ENCODE assay signal across 32 cellular contexts in genomic region chrX:24668111-24668510, GRCh38. TPM values are rescaled to one million over a fixed set of nuclear protein-coding genes. Genes with fewer than 3 reads are reported as not detected.
DNase-seq lines count a peak whose midpoint lies in the region; ATAC-seq and TF ChIP-seq lines count a peak whose summit lies in the region.
"Had no signal": no experiment of that assay in that cellular context is flagged by ENCODE, and none has a peak within 500 bp of the region (broad histone marks: within the 10 kb centered on the region; RNA-seq: fewer than 3 reads in every experiment).

No MANE protein-coding gene starts in this region.

- no peaks in the 10 kb centered on the region for H3K9me3 ChIP-seq in right cardiac atrium (ENCODE audit: control insufficient read depth, low read length)
- H3K9me3 ChIP-seq: breast epithelium, ovary had no signal

- H3K36me3 Mint-ChIP-seq in activated naive CD8-positive, alpha-beta T cell treated with anti-CD3 and anti-CD28 coated beads, Interleukin-2, amount 50 U/mL, for 24 hours (ENCODE audit: low read depth): no peaks in the 10 kb centered on the region
- H3K36me3 Mint-ChIP-seq: activated naive CD4-positive, alpha-beta T cell treated with anti-CD3 and anti-CD28 coated beads, Interleukin-2, amount 10 ng/mL, durations not matched to agents 7 days and 5 days; CD8-positive, alpha-beta memory T cell had no signal

- DNase-seq in right cardiac atrium: no peak
- no peak for DNase-seq in Right ventricle myocardium superior
- DNase-seq in cardiac fibroblast (ENCODE audit: low read depth in 2 of 2): peak; percentile 0 to 64
- DNase-seq in islet precursor cell: peak; percentile 75
- DNase-seq in activated naive CD8-positive, alpha-beta T cell treated with anti-CD3 and anti-CD28 coated beads, Interleukin-2, amount 50 U/mL, for 24 hours: no peak
- no peak for DNase-seq in NCI-H345 treated with DMSO at 0.1 percent for 48 hours (lab: John Stamatoyannopoulos, UW; ENCODE audit: unreplicated experiment)
- DNase-seq: activated CD4-positive, alpha-beta T cell treated with anti-CD3 and anti-CD28 coated beads for 4 hours; activated naive CD4-positive, alpha-beta T cell treated with anti-CD3 and anti-CD28 coated beads, Interleukin-2, amount 10 ng/mL, durations not matched to agents 7 days and 5 days; amniotic stem cell; CD8-positive, alpha-beta memory T cell; cortex of kidney; effector memory CD8-positive, alpha-beta T cell; EL; foreskin keratinocyte; head of caudate nucleus; NCI-H1092; NCI-H1694 treated with DMSO at 0.1 percent for 48 hours; NCI-H2171 treated with DMSO at 0.1 percent for 48 hours; NCI-H524 treated with DMSO at 0.1 percent for 48 hours; NK-92 treated with Interleukin-12 subunit alpha and Interleukin-12 subunit beta, amount 100 ng/mL, for 24 hours; ovary; PC-9; small intestine; stimulated activated naive CD4-positive, alpha-beta T cell treated with Interleukin-2 at 50 U/mL for 16 hours; WERI-Rb-1 had no signal

- ATAC-seq in right cardiac atrium: peak; percentile 76
- ATAC-seq in Right ventricle myocardium superior (ENCODE audit: poor library complexity): no peak
- no peak for ATAC-seq in activated naive CD8-positive, alpha-beta T cell treated with anti-CD3 and anti-CD28 coated beads, Interleukin-2, amount 50 U/mL, for 24 hours
- no peak for ATAC-seq in HG03039 (IDR thresholded peaks at IDR 0.05; ENCODE audit: unreplicated experiment)
- ATAC-seq: activated T-helper 17 cell treated with anti-CD3 and anti-CD28 coated beads, Interleukin-2, amount 50 U/mL, for 72 hours; effector memory CD8-positive, alpha-beta T cell; foreskin keratinocyte; Right ventricle myocardium inferior had no signal

- peaks cover 5% of the 10 kb centered on the region for H3K27me3 Mint-ChIP-seq in activated naive CD8-positive, alpha-beta T cell treated with anti-CD3 and anti-CD28 coated beads, Interleukin-2, amount 50 U/mL, for 24 hours
- H3K27me3 Mint-ChIP-seq: effector memory CD8-positive, alpha-beta T cell had no signal

- H3K27ac ChIP-seq in right cardiac atrium (ENCODE audit: low read length): peak overlapping the region; percentile 58
- H3K27ac ChIP-seq: breast epithelium, foreskin keratinocyte, ovary, PC-9, WERI-Rb-1 had no signal

- H3K4me3 Mint-ChIP-seq in activated naive CD8-positive, alpha-beta T cell treated with anti-CD3 and anti-CD28 coated beads, Interleukin-2, amount 50 U/mL, for 24 hours: no peak overlapping the region
- H3K4me3 Mint-ChIP-seq: activated naive CD4-positive, alpha-beta T cell treated with anti-CD3 and anti-CD28 coated beads, Interleukin-2, amount 10 ng/mL, durations not matched to agents 7 days and 5 days; activated T-helper 17 cell treated with anti-CD3 and anti-CD28 coated beads, Interleukin-2, amount 50 U/mL, for 72 hours; CD8-positive, alpha-beta memory T cell; effector memory CD8-positive, alpha-beta T cell; nephron; T-helper 2 cell treated with Interferon-gamma antibody and Interleukin-4, amounts not matched to agents 5 μg/mL and 100 μg/mL, for 36 hours had no signal

- intact Hi-C loops in right cardiac atrium (cut with DNase I) (no loop called here), Right ventricle myocardium superior (cut with DNase I) (no loop called here)

- H3K27ac Mint-ChIP-seq in activated naive CD8-positive, alpha-beta T cell treated with anti-CD3 and anti-CD28 coated beads, Interleukin-2, amount 50 U/mL, for 24 hours: no peak overlapping the region
- H3K27ac Mint-ChIP-seq: activated naive CD4-positive, alpha-beta T cell treated with anti-CD3 and anti-CD28 coated beads, Interleukin-2, amount 10 ng/mL, durations not matched to agents 7 days and 5 days; activated T-helper 17 cell treated with anti-CD3 and anti-CD28 coated beads, Interleukin-2, amount 50 U/mL, for 72 hours; CD8-positive, alpha-beta memory T cell; effector memory CD8-positive, alpha-beta T cell; T-helper 2 cell treated with Interferon-gamma antibody and Interleukin-4, amounts not matched to agents 5 μg/mL and 100 μg/mL, for 36 hours had no signal

- no peaks in the 10 kb centered on the region for H3K9me3 Mint-ChIP-seq in activated naive CD8-positive, alpha-beta T cell treated with anti-CD3 and anti-CD28 coated beads, Interleukin-2, amount 50 U/mL, for 24 hours
- H3K9me3 Mint-ChIP-seq: activated naive CD4-positive, alpha-beta T cell treated with anti-CD3 and anti-CD28 coated beads, Interleukin-2, amount 10 ng/mL, durations not matched to agents 7 days and 5 days; activated T-helper 17 cell treated with anti-CD3 and anti-CD28 coated beads, Interleukin-2, amount 50 U/mL, for 72 hours; CD8-positive, alpha-beta memory T cell; effector memory CD8-positive, alpha-beta T cell; nephron; T-helper 2 cell treated with Interferon-gamma antibody and Interleukin-4, amounts not matched to agents 5 μg/mL and 100 μg/mL, for 36 hours had no signal

- H3K4me1 Mint-ChIP-seq in activated naive CD8-positive, alpha-beta T cell treated with anti-CD3 and anti-CD28 coated beads, Interleukin-2, amount 50 U/mL, for 24 hours: no peaks in the 10 kb centered on the region
- H3K4me1 Mint-ChIP-seq: activated naive CD4-positive, alpha-beta T cell treated with anti-CD3 and anti-CD28 coated beads, Interleukin-2, amount 10 ng/mL, durations not matched to agents 7 days and 5 days; activated T-helper 17 cell treated with anti-CD3 and anti-CD28 coated beads, Interleukin-2, amount 50 U/mL, for 72 hours; CD8-positive, alpha-beta memory T cell; nephron had no signal

- WGBS in right cardiac atrium: 5% methylated on average over 3 of the region's 3 CpGs

- no peak for TF ChIP-seq CTCF in cardiac fibroblast (IDR thresholded peaks at IDR 0.05; ENCODE audit: low read depth, low read length)

- H3K4me3 ChIP-seq in right cardiac atrium (ENCODE audit: low read length) (no peak overlapping the region), cardiac fibroblast (replicated peaks in 1 of 2; ENCODE audit: low read depth in 2 of 2, low read length in 2 of 2) (no peak overlapping the region)
- H3K4me3 ChIP-seq: breast epithelium, ovary, PC-9 had no signal

- no peaks in the 10 kb centered on the region for H3K27me3 ChIP-seq in right cardiac atrium (ENCODE audit: control insufficient read depth, insufficient read depth)
- H3K27me3 ChIP-seq: foreskin keratinocyte, ovary had no signal

- H3K4me1 ChIP-seq in right cardiac atrium (ENCODE audit: control insufficient read depth, insufficient read depth, low read length): peaks cover 2% of the 10 kb centered on the region
- H3K4me1 ChIP-seq: breast epithelium, foreskin keratinocyte had no signal

RNA-seq across cellular contexts. Expression of gene PCYT1B, which starts 21.0 kb away (rescaled TPM):
- total RNA-seq in right cardiac atrium (10 to 100 TPM in 1 of 4 donors, 1 to 10 TPM in 3; 2.3 to 11.1 (median 7.9) TPM), Right ventricle myocardium superior (not detected)
- 4.9 TPM for polyA plus RNA-seq in right cardiac atrium
- total RNA-seq: CD8-positive, alpha-beta memory T cell; PC-9; Right ventricle myocardium inferior had no signal
- polyA plus RNA-seq: BJ; CD8-positive, alpha-beta memory T cell had no signal

RNA-seq across cellular contexts. Expression of gene POLA1, which starts 25.6 kb away (rescaled TPM):
- 10 to 100 TPM in 2 of 4 donors, 1 to 10 TPM in 2; 8.8 to 12.3 (median 10.2) TPM for total RNA-seq in right cardiac atrium
- 3.6 TPM for polyA plus RNA-seq in right cardiac atrium
- 5.9 TPM for total RNA-seq in Right ventricle myocardium superior

Comparison
In these comparisons a context has a peak if more than half of its experiments do, and no peak if none do; other contexts are left out.
1. ATAC-seq: peak in right cardiac atrium (2 of 2); none in Right ventricle myocardium superior (single experiment), activated naive CD8-positive, alpha-beta T cell treated with anti-CD3 and anti-CD28 coated beads, Interleukin-2, amount 50 U/mL, for 24 hours (single experiment) and HG03039 (single experiment).
2. DNase-seq: peak in cardiac fibroblast (2 of 2) and islet precursor cell (single experiment); none in right cardiac atrium (0 of 3), Right ventricle myocardium superior (single experiment), activated naive CD8-positive, alpha-beta T cell treated with anti-CD3 and anti-CD28 coated beads, Interleukin-2, amount 50 U/mL, for 24 hours (single experiment) and NCI-H345 treated with DMSO at 0.1 percent for 48 hours (single experiment).